ENCODE assay signal across 13 cellular contexts in the genomic region with DNA sequence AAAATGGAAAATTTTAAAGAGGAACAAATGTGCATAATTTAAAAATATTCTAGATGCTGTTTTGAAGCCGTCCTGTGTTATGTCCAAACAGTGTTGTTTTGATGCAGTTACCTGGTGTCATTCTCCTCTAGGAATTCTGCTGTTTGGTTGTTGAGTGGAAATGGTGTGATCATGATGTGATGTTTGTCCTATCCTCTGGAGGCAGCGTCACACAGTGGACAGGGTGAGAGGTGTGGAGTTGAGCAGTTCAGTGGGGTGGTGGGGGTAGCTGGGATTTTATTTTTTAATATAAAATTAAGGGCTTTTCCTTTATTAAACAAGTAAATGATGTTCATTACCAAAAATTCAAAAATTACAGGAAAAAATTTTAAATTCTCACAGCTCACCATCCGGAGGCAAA. TPM values are rescaled to one million over a fixed set of nuclear protein-coding genes. Genes with fewer than 3 reads are reported as not detected.
A peak's percentile ranks its signal among the peaks of the same experiment; 100 is the strongest.
DNase-seq lines count a peak whose midpoint lies in the region; ATAC-seq, FAIRE-seq and TF ChIP-seq lines count a peak whose summit lies in the region.
"Had no signal": no experiment of that assay in that cellular context is flagged by ENCODE, and none has a peak within 500 bp of the region (broad histone marks: within the 10 kb centered on the region; RNA-seq: fewer than 3 reads in every experiment).

No MANE protein-coding gene starts in this region.

- no peaks in the 10 kb centered on the region for H3K79me2 ChIP-seq in KMS-11 (ENCODE audit: insufficient read depth, low read depth)

- no peaks in the 10 kb centered on the region for H3K27me3 ChIP-seq in KMS-11 (ENCODE audit: insufficient read depth, low read depth)
- H3K27me3 ChIP-seq in bronchial epithelial cell (ENCODE audit: control insufficient read depth, insufficient read depth, low read length), result no peaks in the 10 kb centered on the region

- ATAC-seq in GM19452 (IDR thresholded peaks at IDR 0.05; ENCODE audit: unreplicated experiment), result no peak
- ATAC-seq: esophagus mucosa had no signal

- no peaks in the 10 kb centered on the region for H4K20me1 ChIP-seq in KMS-11 (ENCODE audit: insufficient read depth)

- H3K4me3 Mint-ChIP-seq in nephron, result no peak overlapping the region
- H3K4me3 Mint-ChIP-seq: stimulated activated naive CD8-positive, alpha-beta T cell treated with anti-CD3 and anti-CD28 coated beads, Interleukin-15, Interleukin-2, amounts not matched to agents 100 ng/mL and 50 ng/mL, for 24 hours had no signal

- H3K9ac ChIP-seq in KMS-11, result no peak overlapping the region

- H3K9me3 Mint-ChIP-seq in nephron, result no peaks in the 10 kb centered on the region
- H3K9me3 Mint-ChIP-seq: stimulated activated naive CD8-positive, alpha-beta T cell treated with anti-CD3 and anti-CD28 coated beads, Interleukin-15, Interleukin-2, amounts not matched to agents 100 ng/mL and 50 ng/mL, for 24 hours had no signal

- peaks cover 17% of the 10 kb centered on the region for H3K27me3 Mint-ChIP-seq in nephron (ENCODE audit: low read depth)

- no peak overlapping the region for H3K4me2 ChIP-seq in KMS-11

- H3K36me3 ChIP-seq in KMS-11 (ENCODE audit: insufficient read depth) (no peaks in the 10 kb centered on the region; the same call in 1 of the 2 replicates), bronchial epithelial cell (ENCODE audit: control insufficient read depth, insufficient read depth, low read length) (no peaks in the 10 kb centered on the region)

- H3K4me1 Mint-ChIP-seq in nephron, result peaks cover 19% of the 10 kb centered on the region

- DNase-seq in EL, result peak; percentile 14
- no peak for DNase-seq in bronchial epithelial cell (ENCODE audit: low read depth)
- no peak for DNase-seq in NCI-H345 treated with DMSO at 0.1 percent for 48 hours (lab: John Stamatoyannopoulos, UW; ENCODE audit: unreplicated experiment)
- no peak for DNase-seq in stimulated activated CD4-positive, alpha-beta T cell treated with anti-CD3 and anti-CD28 coated beads, Interleukin-1b, Interleukin-23, amount 100 ng/mL, for 48 hours
- DNase-seq in occipital lobe (lab: John Stamatoyannopoulos, UW), result no peak
- DNase-seq: activated gamma-delta T cell treated with Interleukin-2 at 50 U/mL for 16 hours, NCI-H2227 treated with DMSO at 0.1 percent for 48 hours had no signal

- FAIRE-seq in bronchial epithelial cell (lab: Jason Lieb, UNC), result no peak

- H3K36me3 Mint-ChIP-seq in nephron (ENCODE audit: low read depth), result no peaks in the 10 kb centered on the region

- TF ChIP-seq CTCF in KMS-11 (conservative IDR thresholded peaks at IDR 0.05; ENCODE audit: low read depth, low read length) (peak; percentile 38; the same call in 1 of the 2 replicates), bronchial epithelial cell (IDR thresholded peaks at IDR 0.05; ENCODE audit: insufficient read depth, low read length, severe bottlenecking) (peak; percentile 24), nephron (IDR thresholded peaks at IDR 0.05; ENCODE audit: unreplicated experiment in 3 of 3) (peak in 2 of 3 experiments; percentile 12 to 25)

- no peak overlapping the region for H2AFZ ChIP-seq in KMS-11 (ENCODE audit: low read depth)

- H3K27ac ChIP-seq in KMS-11, result no peak overlapping the region

- H3K4me3 ChIP-seq in KMS-11 (IDR thresholded peaks at IDR 0.05; ENCODE audit: insufficient read depth, low read depth, low read length) (no peak overlapping the region), bronchial epithelial cell (ENCODE audit: low read depth, low read length) (no peak overlapping the region)
- H3K4me3 ChIP-seq: skin epidermis had no signal

- no peak overlapping the region for H3K27ac Mint-ChIP-seq in nephron
- H3K27ac Mint-ChIP-seq: stimulated activated naive CD8-positive, alpha-beta T cell treated with anti-CD3 and anti-CD28 coated beads, Interleukin-15, Interleukin-2, amounts not matched to agents 100 ng/mL and 50 ng/mL, for 24 hours had no signal

- H3K4me1 ChIP-seq in KMS-11 (ENCODE audit: low read depth, poor library complexity, severe bottlenecking), result no peaks in the 10 kb centered on the region

RNA-seq across cellular contexts. Expression of a gene that starts 31.2 kb away (rescaled TPM):
- not detected in 2 replicates for total RNA-seq in bronchial epithelial cell
- total RNA-seq in occipital lobe, result 0.47 TPM
